In genomic region chr7:27103489-27104226, GRCh38 we compare ENCODE assay signal across 13 cellular contexts. TPM values are rescaled to one million over a fixed set of nuclear protein-coding genes. Genes with fewer than 3 reads are reported as not detected.
A peak's percentile ranks its signal among the peaks of the same experiment; 100 is the strongest.
DNase-seq lines count a peak whose midpoint lies in the region; ATAC-seq, FAIRE-seq and TF ChIP-seq lines count a peak whose summit lies in the region.
"Had no signal": no experiment of that assay in that cellular context is flagged by ENCODE, and none has a peak within 500 bp of the region (broad histone marks: within the 10 kb centered on the region; RNA-seq: fewer than 3 reads in every experiment).

No MANE protein-coding gene starts in this region.

- 5% methylated on average over 33 of the region's 35 CpGs for WGBS in HUES64
- 55% methylated on average over 35 of the region's 35 CpGs for WGBS in GM12878 (ENCODE audit: insufficient coverage, insufficient replicate concordance, low lambda C conversion rate, missing lambda C conversion rate)

- intact Hi-C loops in GM12878 (cut with micrococcal nuclease; ENCODE audit: unreplicated experiment) (no loop called here), left lung (cut with DNase I) (no loop called here)

- no peaks in the 10 kb centered on the region for H3K36me3 ChIP-seq in HUES64 (ENCODE audit: insufficient read depth, low read length)
- no peaks in the 10 kb centered on the region for H3K36me3 ChIP-seq in GM12878 (ENCODE audit: control insufficient read depth in 2 of 2, insufficient read depth in 2 of 2, low read length in 1 of 2)
- peaks cover 0 to 6% of the 10 kb centered on the region in 2 donors for H3K36me3 ChIP-seq in left lung
- H3K36me3 ChIP-seq: ovary had no signal

- DNase-seq in GM12878 (ENCODE audit: low read depth, low spot score) = no peak
- peak in 1 of 2 donors; percentile 77 for DNase-seq in left lung
- no peak for DNase-seq in HuH-7.5 (ENCODE audit: low spot score)
- no peak for DNase-seq in activated effector memory CD4-positive, alpha-beta T cell treated with Interleukin-2 at 50 U/mL for 16 hours
- DNase-seq in SK-N-DZ (ENCODE audit: low spot score) = no peak
- DNase-seq: CD4-positive, CD25-positive, alpha-beta regulatory T cell; hypothalamus; NCI-H526 treated with DMSO at 0.1 percent for 48 hours; SW 1271 had no signal

- H3K9me3 ChIP-seq in HUES64 (ENCODE audit: insufficient read depth, low read depth, low read length) (no peaks in the 10 kb centered on the region), GM12878 (replicated peaks; ENCODE audit: control insufficient read depth, insufficient read depth, low read length) (no peaks in the 10 kb centered on the region; the same call in 2 of the 3 replicates), left lung (no peaks in the 10 kb centered on the region)
- H3K9me3 ChIP-seq: ovary had no signal

- TF ChIP-seq RAD21 in GM12878 (IDR thresholded peaks at IDR 0.05; ENCODE audit: insufficient read depth, low read depth, low read length) = no peak

- FAIRE-seq in GM12878 (lab: Jason Lieb, UNC) = no peak

- CTCF ChIA-PET in GM12878 (lab: Yijun Ruan, JAX) = no interaction called here

- peaks cover 100% of the 10 kb centered on the region for H3K27me3 ChIP-seq in HUES64 (ENCODE audit: insufficient read depth, low read length)
- H3K27me3 ChIP-seq in GM12878 (replicated peaks in 1 of 2; ENCODE audit: control insufficient read depth in 2 of 2, insufficient read depth in 2 of 2, low read length in 1 of 2) = peaks cover 4% of the 10 kb centered on the region in 2 experiments
- peaks cover 32 to 100% of the 10 kb centered on the region in 2 donors for H3K27me3 ChIP-seq in left lung
- H3K27me3 ChIP-seq: ovary had no signal

- no TSS peak for BruUV-seq in GM12878 (replicated peaks; lab: Mats Ljungman, UMichigan)

- no peak overlapping the region for H3K4me2 ChIP-seq in GM12878 (ENCODE audit: control insufficient read depth, insufficient read depth)

- SMC1A ChIA-PET in GM12878 (lab: Charles Lee; ENCODE audit: uncharacterized antibody, unreplicated experiment) = no interaction called here

- H3K9ac ChIP-seq in HUES64 (ENCODE audit: low read depth, low read length) (no peak overlapping the region), GM12878 (ENCODE audit: control insufficient read depth, insufficient read depth, low read length) (no peak overlapping the region)

- RAD21 ChIA-PET in GM12878 (lab: Charles Lee; ENCODE audit: unreplicated experiment) = no interaction called here

- H3K4me1 ChIP-seq in HUES64 (ENCODE audit: insufficient read depth, low read length) (peaks cover 30% of the 10 kb centered on the region), GM12878 (ENCODE audit: control insufficient read depth, insufficient read depth, low read length) (no peaks in the 10 kb centered on the region), left lung (peaks cover 14 to 42% of the 10 kb centered on the region in 2 donors)

- no peak for TF ChIP-seq POLR2A in GM12878 (IDR thresholded peaks at IDR 0.05; ENCODE audit: low read depth, low read length)
- no peak for TF ChIP-seq POLR2A in GM18505 (IDR thresholded peaks at IDR 0.05; ENCODE audit: borderline replicate concordance, extremely low read depth, insufficient read depth, insufficient read length)

- no peaks in the 10 kb centered on the region for H4K20me1 ChIP-seq in GM12878 (ENCODE audit: control insufficient read depth, insufficient read depth)

- H3K27ac ChIP-seq in HUES64 (ENCODE audit: low read depth, low read length) (no peak overlapping the region), GM12878 (ENCODE audit: control insufficient read depth, insufficient read depth) (no peak overlapping the region), left lung (peak overlapping the region; percentile 70 to 90), skin epidermis (peak overlapping the region in 7 of 21 experiments; percentile 16 to 74 (median 46))

- TF ChIP-seq CTCF in GM12878 (IDR thresholded peaks at IDR 0.05 in 2 of 3, conservative IDR thresholded peaks at IDR 0.05 in 1 of 3; ENCODE audit: control insufficient read depth in 2 of 3, extremely low read depth in 1 of 3, insufficient read depth in 1 of 3, low read depth in 3 of 3, low read length in 3 of 3) (no peak), left lung (IDR thresholded peaks at IDR 0.05) (no peak)

- H3K4me3 ChIP-seq in HUES64 (ENCODE audit: low read length) (peak overlapping the region; percentile 6; the same call in 1 of the 2 replicates), GM12878 (no peak overlapping the region), left lung (peak overlapping the region in 1 of 2 donors; percentile 33), skin epidermis (peak overlapping the region in 6 of 7 experiments; percentile 1 to 42 (median 14))
- H3K4me3 ChIP-seq: ovary had no signal

- no peak for ATAC-seq in GM12878
- no peak for ATAC-seq in left lung
- ATAC-seq in GM18505 (IDR thresholded peaks at IDR 0.05; ENCODE audit: unreplicated experiment) = no peak

- POLR2A ChIA-PET in GM12878 (lab: Charles Lee) = no interaction called here

- H2AFZ ChIP-seq in GM12878 (ENCODE audit: control insufficient read depth, low read depth, low read length) = no peak overlapping the region

- in situ Hi-C loops in GM12878 (cut with MboI) = no loop called here

- no peaks in the 10 kb centered on the region for H3K79me2 ChIP-seq in GM12878 (ENCODE audit: control insufficient read depth, insufficient read depth, low read length)

- no peak for TF ChIP-seq EP300 in GM12878 (IDR thresholded peaks at IDR 0.05; ENCODE audit: borderline replicate concordance in 1 of 2, control insufficient read depth in 1 of 2, low read depth in 2 of 2, low read length in 2 of 2)

RNA-seq across cellular contexts. Expression of gene HOXA2, which starts 1.2 kb away (rescaled TPM):
- 3.4 TPM for polyA plus RNA-seq in HUES64 (2013, experiment 1 of 2)
- polyA plus RNA-seq in HUES64 (2013, experiment 2 of 2) = 8.4 TPM
- total RNA-seq in GM12878 (2013; cell fraction: nucleolus; rRNA removed) = not detected in 2 replicates
- total RNA-seq in GM12878 (2014; rRNA removed) (not detected in 2 replicates), GM12878 (2014; rRNA removed; fragmentation: Illumina TruSeq; extraction: Trizol) (not detected in 2 replicates), GM12878 (2021) (not detected in 2 replicates), left lung (1 to 10 TPM in 1 of 2 donors, under 1 TPM in 1; 0.61 to 1.4 TPM)
- polyA plus RNA-seq in GM12878 (2011; ENCODE audit: low read depth) = not detected
- polyA plus RNA-seq in GM12878 (2011; rRNA removed) (not detected in 2 replicates), GM12878 (2014; fragmentation: Illumina TruSeq; extraction: Trizol) (not detected in 2 replicates), GM12878 (2014; fragmentation: Nextera tagmentation; extraction: Ambion mirVana) (not detected), GM12878 (2014; rRNA removed) (not detected in 2 replicates), GM12878 (2016; fragmentation: Nextera tagmentation; extraction: Ambion mirVana) (not detected)
- 0.03 TPM in 1 of 2 replicates, not detected in the other for polyA plus RNA-seq in GM12878 (2011; cell fraction: cytosol; rRNA removed)
- polyA plus RNA-seq in GM12878 (2011; cell fraction: nucleus; rRNA removed) = not detected in 2 replicates
- polyA plus RNA-seq in GM12878 (2012) = 0.07 TPM in 1 of 2 replicates, not detected in the other
- polyA minus RNA-seq in GM12878 (2011; rRNA and poly(A)+ RNA removed) = not detected in 2 replicates
- not detected in 2 replicates for polyA minus RNA-seq in GM12878 (2011; cell fraction: cytosol; rRNA and poly(A)+ RNA removed)
- polyA minus RNA-seq in GM12878 (2011; cell fraction: nucleus; rRNA and poly(A)+ RNA removed) = not detected in 2 replicates
- not detected in 2 replicates for polyA plus RNA-seq in SK-N-DZ (2014; cell fraction: cytosol; rRNA removed)
- polyA plus RNA-seq in SK-N-DZ (2014; cell fraction: nucleus; rRNA removed) = not detected in 2 replicates
- total RNA-seq: CD4-positive, CD25-positive, alpha-beta regulatory T cell had no signal

RNA-seq across cellular contexts. Expression of gene HOXA1, which starts 7.9 kb away (rescaled TPM):
- 7.8 TPM for polyA plus RNA-seq in HUES64 (2013, experiment 1 of 2)
- 11.2 TPM for polyA plus RNA-seq in HUES64 (2013, experiment 2 of 2)
- total RNA-seq in GM12878 (2013; cell fraction: nucleolus; rRNA removed) = not detected in 2 replicates
- 0.17 TPM in 1 of 2 replicates, not detected in the other for total RNA-seq in GM12878 (2014; rRNA removed)
- not detected in 2 replicates for total RNA-seq in GM12878 (2014; rRNA removed; fragmentation: Illumina TruSeq; extraction: Trizol)
- total RNA-seq in GM12878 (2021) = 0.23 TPM in 1 of 2 replicates, not detected in the other
- polyA plus RNA-seq in GM12878 (2011; ENCODE audit: low read depth) = not detected
- 1.7 and 1.9 TPM in 2 replicates for polyA plus RNA-seq in GM12878 (2011; rRNA removed)
- 1.6 and 1.7 TPM in 2 replicates for polyA plus RNA-seq in GM12878 (2011; cell fraction: cytosol; rRNA removed)
- 2.5 and 3.7 TPM in 2 replicates for polyA plus RNA-seq in GM12878 (2011; cell fraction: nucleus; rRNA removed)
- polyA plus RNA-seq in GM12878 (2012) = 0.18 and 0.22 TPM in 2 replicates
- 0.18 and 0.33 TPM in 2 replicates for polyA plus RNA-seq in GM12878 (2014; fragmentation: Illumina TruSeq; extraction: Trizol)
- under 1 TPM in 1 of 2 experiments, not detected in 1; 0.10 TPM for polyA plus RNA-seq in GM12878 (2014; fragmentation: Nextera tagmentation; extraction: Ambion mirVana)
- polyA plus RNA-seq in GM12878 (2014; rRNA removed) = 0.06 and 0.28 TPM in 2 replicates
- under 1 TPM in 1 of 2 experiments, not detected in 1; 0.29 TPM for polyA plus RNA-seq in GM12878 (2016; fragmentation: Nextera tagmentation; extraction: Ambion mirVana)
- polyA minus RNA-seq in GM12878 (2011; rRNA and poly(A)+ RNA removed) = 0.95 and 1.3 TPM in 2 replicates
- 0.42 and 0.53 TPM in 2 replicates for polyA minus RNA-seq in GM12878 (2011; cell fraction: cytosol; rRNA and poly(A)+ RNA removed)
- polyA minus RNA-seq in GM12878 (2011; cell fraction: nucleus; rRNA and poly(A)+ RNA removed) = 2.2 and 2.7 TPM in 2 replicates
- total RNA-seq in left lung = under 1 TPM; 0.50 to 0.60 TPM
- polyA plus RNA-seq in SK-N-DZ (2014; cell fraction: cytosol; rRNA removed) = not detected in 2 replicates
- polyA plus RNA-seq in SK-N-DZ (2014; cell fraction: nucleus; rRNA removed) = not detected in 2 replicates

RNA-seq across cellular contexts. Expression of gene HOXA4, which starts 26.9 kb away (rescaled TPM):
- not detected for polyA plus RNA-seq in HUES64 (2013, experiment 1 of 2)
- polyA plus RNA-seq in HUES64 (2013, experiment 2 of 2) = 0.44 TPM
- total RNA-seq in GM12878 (2013; cell fraction: nucleolus; rRNA removed) = 0.21 TPM in 1 of 2 replicates, not detected in the other
- total RNA-seq in GM12878 (2014; rRNA removed) = not detected in 2 replicates
- total RNA-seq in GM12878 (2014; rRNA removed; fragmentation: Illumina TruSeq; extraction: Trizol) = not detected in 2 replicates
- total RNA-seq in GM12878 (2021) = not detected in 2 replicates
- polyA plus RNA-seq in GM12878 (2011; ENCODE audit: low read depth) = not detected
- polyA plus RNA-seq in GM12878 (2011; rRNA removed) = 0.07 and 0.26 TPM in 2 replicates
- polyA plus RNA-seq in GM12878 (2011; cell fraction: cytosol; rRNA removed) = 0.06 TPM in 1 of 2 replicates, not detected in the other
- 0.75 and 0.79 TPM in 2 replicates for polyA plus RNA-seq in GM12878 (2011; cell fraction: nucleus; rRNA removed)
- polyA plus RNA-seq in GM12878 (2012) = not detected in 2 replicates
- not detected in 2 replicates for polyA plus RNA-seq in GM12878 (2014; fragmentation: Illumina TruSeq; extraction: Trizol)
- not detected for polyA plus RNA-seq in GM12878 (2014; fragmentation: Nextera tagmentation; extraction: Ambion mirVana)
- not detected in 2 replicates for polyA plus RNA-seq in GM12878 (2014; rRNA removed)
- polyA plus RNA-seq in GM12878 (2016; fragmentation: Nextera tagmentation; extraction: Ambion mirVana) = not detected
- polyA minus RNA-seq in GM12878 (2011; rRNA and poly(A)+ RNA removed) = not detected in 2 replicates
- polyA minus RNA-seq in GM12878 (2011; cell fraction: cytosol; rRNA and poly(A)+ RNA removed) = not detected in 2 replicates
- polyA minus RNA-seq in GM12878 (2011; cell fraction: nucleus; rRNA and poly(A)+ RNA removed) = not detected in 2 replicates
- 1 to 10 TPM; 3.4 to 7.6 TPM for total RNA-seq in left lung
- not detected in 2 replicates for polyA plus RNA-seq in SK-N-DZ (2014; cell fraction: cytosol; rRNA removed)
- polyA plus RNA-seq in SK-N-DZ (2014; cell fraction: nucleus; rRNA removed) = not detected in 2 replicates
- total RNA-seq: CD4-positive, CD25-positive, alpha-beta regulatory T cell had no signal

RNA-seq across cellular contexts. Expression of gene HOXA5, which starts 39.8 kb away (rescaled TPM):
- polyA plus RNA-seq in HUES64 (2013, experiment 1 of 2) = 0.50 TPM
- 0.89 TPM for polyA plus RNA-seq in HUES64 (2013, experiment 2 of 2)
- 0.23 TPM in 1 of 2 replicates, not detected in the other for total RNA-seq in GM12878 (2013; cell fraction: nucleolus; rRNA removed)
- total RNA-seq in GM12878 (2014; rRNA removed) = not detected in 2 replicates
- not detected in 2 replicates for total RNA-seq in GM12878 (2014; rRNA removed; fragmentation: Illumina TruSeq; extraction: Trizol)
- 0.13 TPM in 1 of 2 replicates, not detected in the other for total RNA-seq in GM12878 (2021)
- not detected for polyA plus RNA-seq in GM12878 (2011; ENCODE audit: low read depth)
- polyA plus RNA-seq in GM12878 (2011; rRNA removed) = 0.05 and 0.29 TPM in 2 replicates
- 0.10 TPM in 2 replicates for polyA plus RNA-seq in GM12878 (2011; cell fraction: cytosol; rRNA removed)
- polyA plus RNA-seq in GM12878 (2011; cell fraction: nucleus; rRNA removed) = 0.27 and 0.54 TPM in 2 replicates
- polyA plus RNA-seq in GM12878 (2012) = not detected in 2 replicates
- polyA plus RNA-seq in GM12878 (2014; fragmentation: Illumina TruSeq; extraction: Trizol) = not detected in 2 replicates
- polyA plus RNA-seq in GM12878 (2014; fragmentation: Nextera tagmentation; extraction: Ambion mirVana) = not detected
- not detected in 2 replicates for polyA plus RNA-seq in GM12878 (2014; rRNA removed)
- not detected for polyA plus RNA-seq in GM12878 (2016; fragmentation: Nextera tagmentation; extraction: Ambion mirVana)
- polyA minus RNA-seq in GM12878 (2011; rRNA and poly(A)+ RNA removed) = not detected in 2 replicates
- not detected in 2 replicates for polyA minus RNA-seq in GM12878 (2011; cell fraction: cytosol; rRNA and poly(A)+ RNA removed)
- not detected in 2 replicates for polyA minus RNA-seq in GM12878 (2011; cell fraction: nucleus; rRNA and poly(A)+ RNA removed)
- total RNA-seq in left lung = 10 to 100 TPM; 16.1 to 21.6 TPM
- not detected in 2 replicates for polyA plus RNA-seq in SK-N-DZ (2014; cell fraction: cytosol; rRNA removed)
- not detected in 2 replicates for polyA plus RNA-seq in SK-N-DZ (2014; cell fraction: nucleus; rRNA removed)
- total RNA-seq: CD4-positive, CD25-positive, alpha-beta regulatory T cell had no signal
- polyA plus RNA-seq: CD4-positive, CD25-positive, alpha-beta regulatory T cell had no signal

RNA-seq across cellular contexts. Expression of gene HOXA6, which starts 43.9 kb away (rescaled TPM):
- 0.20 TPM for polyA plus RNA-seq in HUES64 (2013, experiment 1 of 2)
- polyA plus RNA-seq in HUES64 (2013, experiment 2 of 2) = 1.0 TPM
- total RNA-seq in GM12878 (2013; cell fraction: nucleolus; rRNA removed) = not detected in 2 replicates
- total RNA-seq in GM12878 (2014; rRNA removed) = not detected in 2 replicates
- total RNA-seq in GM12878 (2014; rRNA removed; fragmentation: Illumina TruSeq; extraction: Trizol) = not detected in 2 replicates
- total RNA-seq in GM12878 (2021) = not detected in 2 replicates
- not detected for polyA plus RNA-seq in GM12878 (2011; ENCODE audit: low read depth)
- 0.08 TPM in 1 of 2 replicates, not detected in the other for polyA plus RNA-seq in GM12878 (2011; rRNA removed)
- 0.10 and 0.13 TPM in 2 replicates for polyA plus RNA-seq in GM12878 (2011; cell fraction: cytosol; rRNA removed)
- 0.93 and 1.1 TPM in 2 replicates for polyA plus RNA-seq in GM12878 (2011; cell fraction: nucleus; rRNA removed)
- polyA plus RNA-seq in GM12878 (2012) = not detected in 2 replicates
- not detected in 2 replicates for polyA plus RNA-seq in GM12878 (2014; fragmentation: Illumina TruSeq; extraction: Trizol)
- polyA plus RNA-seq in GM12878 (2014; fragmentation: Nextera tagmentation; extraction: Ambion mirVana) = not detected
- not detected in 2 replicates for polyA plus RNA-seq in GM12878 (2014; rRNA removed)
- not detected for polyA plus RNA-seq in GM12878 (2016; fragmentation: Nextera tagmentation; extraction: Ambion mirVana)
- 0.67 TPM in 1 of 2 replicates, not detected in the other for polyA minus RNA-seq in GM12878 (2011; rRNA and poly(A)+ RNA removed)
- not detected in 2 replicates for polyA minus RNA-seq in GM12878 (2011; cell fraction: cytosol; rRNA and poly(A)+ RNA removed)
- 0.97 and 1.4 TPM in 2 replicates for polyA minus RNA-seq in GM12878 (2011; cell fraction: nucleus; rRNA and poly(A)+ RNA removed)
- total RNA-seq in left lung = 1 to 10 TPM; 3.5 to 5.0 TPM
- polyA plus RNA-seq in SK-N-DZ (2014; cell fraction: cytosol; rRNA removed) = not detected in 2 replicates
- polyA plus RNA-seq in SK-N-DZ (2014; cell fraction: nucleus; rRNA removed) = not detected in 2 replicates
- total RNA-seq: CD4-positive, CD25-positive, alpha-beta regulatory T cell had no signal
- polyA plus RNA-seq: CD4-positive, CD25-positive, alpha-beta regulatory T cell had no signal

Comparison
In these comparisons a context has a peak if more than half of its experiments do, and no peak if none do; other contexts are left out.
1. H3K27ac ChIP-seq: peak in left lung (2 of 2); none in HUES64 (single experiment) and GM12878 (single experiment).